Comparison of ENCODE assay signal across 8 cellular contexts in genomic region chr17:42387221-42387657, GRCh38.
A peak's percentile ranks its signal among the peaks of the same experiment; 100 is the strongest.
DNase-seq lines count a peak whose midpoint lies in the region; ATAC-seq and TF ChIP-seq lines count a peak whose summit lies in the region.

No MANE protein-coding gene starts in this region.

- H3K9me3 Mint-ChIP-seq in activated naive CD8-positive, alpha-beta T cell treated with anti-CD3 and anti-CD28 coated beads, Interleukin-2, amount 50 U/mL, for 24 hours = no peaks in the 10 kb centered on the region
- H3K9me3 Mint-ChIP-seq in stimulated activated naive B cell treated with anti-CD40 and anti-IgM and Interleukin-4, amounts not matched to agents 10 μg/mL and 1 μg/mL and 100 μg/mL, for 72 hours = no peaks in the 10 kb centered on the region

- peak overlapping the region; percentile 93 for H3K4me3 Mint-ChIP-seq in activated naive CD8-positive, alpha-beta T cell treated with anti-CD3 and anti-CD28 coated beads, Interleukin-2, amount 50 U/mL, for 24 hours
- H3K4me3 Mint-ChIP-seq in stimulated activated naive B cell treated with anti-CD40 and anti-IgM and Interleukin-4, amounts not matched to agents 10 μg/mL and 1 μg/mL and 100 μg/mL, for 72 hours = peak overlapping the region; percentile 87 to 94

- H3F3A ChIP-seq in DOHH2 (ENCODE audit: control insufficient read depth, insufficient read depth) = peaks cover 7% of the 10 kb centered on the region; the same call in 1 of the 2 replicates

- H3K9ac ChIP-seq in iPS-18a (ENCODE audit: low read length) = peak overlapping the region; percentile 77

- peak overlapping the region; percentile 100 for H3K4me2 ChIP-seq in DOHH2 (ENCODE audit: low read length)

- H3K36me3 ChIP-seq in DOHH2 (ENCODE audit: control insufficient read depth, low read length) (no peaks in the 10 kb centered on the region), iPS-18a (ENCODE audit: control insufficient read depth, low read depth, low read length) (peaks cover 5% of the 10 kb centered on the region)

- peaks cover 8% of the 10 kb centered on the region; the same call in 1 of the 2 replicates for H4K20me1 ChIP-seq in DOHH2 (ENCODE audit: control insufficient read depth, insufficient read depth, low read depth, low read length)

- peaks cover 64% of the 10 kb centered on the region for H3K4me1 Mint-ChIP-seq in activated naive CD8-positive, alpha-beta T cell treated with anti-CD3 and anti-CD28 coated beads, Interleukin-2, amount 50 U/mL, for 24 hours
- H3K4me1 Mint-ChIP-seq in stimulated activated naive B cell treated with anti-CD40 and anti-IgM and Interleukin-4, amounts not matched to agents 10 μg/mL and 1 μg/mL and 100 μg/mL, for 72 hours = peaks cover 26 to 61% of the 10 kb centered on the region in 2 donors

- H3K4me3 ChIP-seq in DOHH2 (ENCODE audit: low read length) (peak overlapping the region; percentile 86), iPS-18a (ENCODE audit: low read length) (peak overlapping the region; percentile 88)

- no peak overlapping the region for H3K27ac ChIP-seq in DOHH2 (ENCODE audit: low read depth, low read length)
- H3K27ac ChIP-seq in iPS-18a (ENCODE audit: low read length) = no peak overlapping the region

- TF ChIP-seq CTCF in DOHH2 (IDR thresholded peaks at IDR 0.05; ENCODE audit: low read depth, low read length, poor library complexity, severe bottlenecking) = no peak

- ATAC-seq in activated naive CD8-positive, alpha-beta T cell treated with anti-CD3 and anti-CD28 coated beads, Interleukin-2, amount 50 U/mL, for 24 hours = no peak
- no peak for ATAC-seq in stimulated activated naive B cell treated with anti-CD40 and anti-IgM and Interleukin-4, amounts not matched to agents 10 μg/mL and 1 μg/mL and 100 μg/mL, for 72 hours (replicated peaks)
- ATAC-seq in GM18909 (IDR thresholded peaks at IDR 0.05; ENCODE audit: poor library complexity, unreplicated experiment) = no peak

- peaks cover 33% of the 10 kb centered on the region for H3K36me3 Mint-ChIP-seq in activated naive CD8-positive, alpha-beta T cell treated with anti-CD3 and anti-CD28 coated beads, Interleukin-2, amount 50 U/mL, for 24 hours (ENCODE audit: low read depth)
- H3K36me3 Mint-ChIP-seq in stimulated activated naive B cell treated with anti-CD40 and anti-IgM and Interleukin-4, amounts not matched to agents 10 μg/mL and 1 μg/mL and 100 μg/mL, for 72 hours = peaks cover 13 to 32% of the 10 kb centered on the region in 2 donors

- H3K27ac Mint-ChIP-seq in activated naive CD8-positive, alpha-beta T cell treated with anti-CD3 and anti-CD28 coated beads, Interleukin-2, amount 50 U/mL, for 24 hours = peak overlapping the region; percentile 98
- H3K27ac Mint-ChIP-seq in stimulated activated naive B cell treated with anti-CD40 and anti-IgM and Interleukin-4, amounts not matched to agents 10 μg/mL and 1 μg/mL and 100 μg/mL, for 72 hours = peak overlapping the region; percentile 100

- peaks cover 4% of the 10 kb centered on the region for H3K79me2 ChIP-seq in DOHH2 (ENCODE audit: control insufficient read depth, low read length)

- H3K27me3 Mint-ChIP-seq in activated naive CD8-positive, alpha-beta T cell treated with anti-CD3 and anti-CD28 coated beads, Interleukin-2, amount 50 U/mL, for 24 hours = no peaks in the 10 kb centered on the region
- no peaks in the 10 kb centered on the region for H3K27me3 Mint-ChIP-seq in stimulated activated naive B cell treated with anti-CD40 and anti-IgM and Interleukin-4, amounts not matched to agents 10 μg/mL and 1 μg/mL and 100 μg/mL, for 72 hours

- H3K4me1 ChIP-seq in DOHH2 (ENCODE audit: control insufficient read depth, low read length) (peaks cover 15% of the 10 kb centered on the region), iPS-18a (ENCODE audit: control insufficient read depth, low read depth, low read length) (peaks cover 14% of the 10 kb centered on the region)

- no peaks in the 10 kb centered on the region for H3K9me2 ChIP-seq in DOHH2 (replicated peaks; ENCODE audit: control insufficient read depth, low read length)

- peaks cover 29% of the 10 kb centered on the region for H3K27me3 ChIP-seq in DOHH2 (ENCODE audit: control insufficient read depth, low read length)
- H3K27me3 ChIP-seq in iPS-18a (ENCODE audit: control insufficient read depth, insufficient read depth, low read length) = no peaks in the 10 kb centered on the region

- no peaks in the 10 kb centered on the region for H3K9me3 ChIP-seq in DOHH2 (ENCODE audit: control insufficient read depth, insufficient read depth, low read length)
- no peaks in the 10 kb centered on the region for H3K9me3 ChIP-seq in iPS-18a (ENCODE audit: control insufficient read depth, low read depth, low read length)

- DNase-seq in NAMALWA (ENCODE audit: low spot score) (peak; percentile 39), nucleus accumbens (lab: John Stamatoyannopoulos, UW) (no peak), 8988T (no peak)
- no peak for DNase-seq in activated naive CD8-positive, alpha-beta T cell treated with anti-CD3 and anti-CD28 coated beads, Interleukin-2, amount 50 U/mL, for 24 hours
- DNase-seq in stimulated activated naive B cell treated with anti-CD40 and anti-IgM and Interleukin-4, amounts not matched to agents 10 μg/mL and 1 μg/mL and 100 μg/mL, for 72 hours = no peak
